1 cellular context compared by ENCODE assay signal in genomic region chr2:178522950-178523595, GRCh38.
A peak's percentile ranks its signal among the peaks of the same experiment; 100 is the strongest.
TF ChIP-seq lines count a peak whose summit lies in the region.

No MANE protein-coding gene starts in this region.

TF ChIP-seq in K562, 482 proteins besides CTCF, POLR2A, EP300 and RAD21 (continued from another document and continues in another):
- no peak for TF ChIP-seq CBX8 (IDR thresholded peaks at IDR 0.05; ENCODE audit: borderline replicate concordance, extremely low read depth, low read depth, low read length, poor library complexity, severe bottlenecking)
- no peak for TF ChIP-seq MTA2 (IDR thresholded peaks at IDR 0.05; ENCODE audit: low read depth)
- TF ChIP-seq JUN (IDR thresholded peaks at IDR 0.05; ENCODE audit: borderline replicate concordance, low read depth, low read length), result peak; percentile 83
- TF ChIP-seq JUN (CRISPR knock-in tag; IDR thresholded peaks at IDR 0.05; ENCODE audit: borderline replicate concordance), result no peak; the same call in 1 of the 2 replicates
- no peak for TF ChIP-seq RBM14 (IDR thresholded peaks at IDR 0.05; ENCODE audit: borderline replicate concordance, insufficient read depth, low read depth, low read length)
- no peak for TF ChIP-seq PHF21A (IDR thresholded peaks at IDR 0.05; ENCODE audit: borderline replicate concordance, low read depth)
- TF ChIP-seq HDAC1 (IDR thresholded peaks at IDR 0.05), result peak in 1 of 2 experiments; percentile 55; a peak in 2 of 4 replicates
- no peak for TF ChIP-seq HDAC6 (IDR thresholded peaks at IDR 0.05; ENCODE audit: low read depth, low read length)
- TF ChIP-seq POLR2AphosphoS2 (IDR thresholded peaks at IDR 0.05; ENCODE audit: low read length), result peak; percentile 85; the same call in 1 of the 2 replicates
- 0 out of 2 replicates have a peak, but pooled peaks have one; percentile 27 for TF ChIP-seq GMEB1 (CRISPR knock-in tag; IDR thresholded peaks at IDR 0.05)
- peak; percentile 81 for TF ChIP-seq ELF1 (tag; IDR thresholded peaks at IDR 0.05)
- TF ChIP-seq GABPB1 (CRISPR knock-in tag; IDR thresholded peaks at IDR 0.05), result peak; percentile 93
- TF ChIP-seq RUNX1 (IDR thresholded peaks at IDR 0.05; ENCODE audit: low read depth), result no peak
- TF ChIP-seq PHTF2 (CRISPR knock-in tag; IDR thresholded peaks at IDR 0.05), result no peak
- TF ChIP-seq MCM3 (IDR thresholded peaks at IDR 0.05), result no peak
- TF ChIP-seq HNRNPH1 (optimal IDR thresholded peaks at IDR 0.05; ENCODE audit: low read depth, low read length), result no peak
- no peak for TF ChIP-seq ZNF584 (CRISPR knock-in tag; IDR thresholded peaks at IDR 0.05; ENCODE audit: low read depth)
- no peak for TF ChIP-seq FOXA1 (IDR thresholded peaks at IDR 0.05; ENCODE audit: borderline replicate concordance)
- TF ChIP-seq, protein P1, sequence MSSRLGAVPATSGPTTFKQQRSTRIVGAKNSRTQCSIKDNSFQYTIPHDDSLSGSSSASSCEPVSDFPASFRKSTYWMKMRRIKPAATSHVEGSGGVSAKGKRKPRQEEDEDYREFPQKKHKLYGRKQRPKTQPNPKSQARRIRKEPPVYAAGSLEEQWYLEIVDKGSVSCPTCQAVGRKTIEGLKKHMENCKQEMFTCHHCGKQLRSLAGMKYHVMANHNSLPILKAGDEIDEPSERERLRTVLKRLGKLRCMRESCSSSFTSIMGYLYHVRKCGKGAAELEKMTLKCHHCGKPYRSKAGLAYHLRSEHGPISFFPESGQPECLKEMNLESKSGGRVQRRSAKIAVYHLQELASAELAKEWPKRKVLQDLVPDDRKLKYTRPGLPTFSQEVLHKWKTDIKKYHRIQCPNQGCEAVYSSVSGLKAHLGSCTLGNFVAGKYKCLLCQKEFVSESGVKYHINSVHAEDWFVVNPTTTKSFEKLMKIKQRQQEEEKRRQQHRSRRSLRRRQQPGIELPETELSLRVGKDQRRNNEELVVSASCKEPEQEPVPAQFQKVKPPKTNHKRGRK (tag; IDR thresholded peaks at IDR 0.05), result no peak
- TF ChIP-seq, protein P2, sequence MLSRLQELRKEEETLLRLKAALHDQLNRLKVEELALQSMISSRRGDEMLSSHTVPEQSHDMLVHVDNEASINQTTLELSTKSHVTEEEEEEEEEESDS (CRISPR knock-in tag; IDR thresholded peaks at IDR 0.05), result no peak
- TF ChIP-seq ZNF277 (CRISPR knock-in tag; IDR thresholded peaks at IDR 0.05; ENCODE audit: borderline replicate concordance), result no peak
- peak; percentile 99 for TF ChIP-seq CREM (IDR thresholded peaks at IDR 0.05; ENCODE audit: low read depth)
- TF ChIP-seq CCAR2 (IDR thresholded peaks at IDR 0.05; ENCODE audit: low read depth, low read length), result no peak
- peak; percentile 67 for TF ChIP-seq TOE1 (IDR thresholded peaks at IDR 0.05; ENCODE audit: borderline replicate concordance)
- 0 out of 2 replicates have a peak, but pooled peaks have one; percentile 13 for TF ChIP-seq TOE1 (CRISPR knock-in tag; IDR thresholded peaks at IDR 0.05; ENCODE audit: borderline replicate concordance, low read depth)
- TF ChIP-seq ZBTB7A (IDR thresholded peaks at IDR 0.05; ENCODE audit: borderline replicate concordance, control insufficient read depth, low read depth, low read length), result peak; percentile 99
- no peak for TF ChIP-seq XRCC4 (IDR thresholded peaks at IDR 0.05; ENCODE audit: extremely low read depth, insufficient read depth, insufficient read length)
- no peak for TF ChIP-seq KHSRP (IDR thresholded peaks at IDR 0.05)
- TF ChIP-seq HIVEP1 (CRISPR knock-in tag; IDR thresholded peaks at IDR 0.05), result no peak
- TF ChIP-seq EHMT2 (IDR thresholded peaks at IDR 0.05), result peak; percentile 96
- peak; percentile 75 for TF ChIP-seq RBBP5 (IDR thresholded peaks at IDR 0.05; ENCODE audit: borderline replicate concordance, insufficient read depth, low read length, poor library complexity, severe bottlenecking)
- no peak for TF ChIP-seq MTF1 (CRISPR knock-in tag; IDR thresholded peaks at IDR 0.05; ENCODE audit: borderline replicate concordance)
- no peak for TF ChIP-seq RAD51 (IDR thresholded peaks at IDR 0.05; ENCODE audit: borderline replicate concordance, low read depth)
- TF ChIP-seq CBX1 (IDR thresholded peaks at IDR 0.05; ENCODE audit: low read depth), result peak; percentile 97
- no peak for TF ChIP-seq RNF219 (CRISPR knock-in tag; IDR thresholded peaks at IDR 0.05)
- TF ChIP-seq ZBTB26 (CRISPR knock-in tag; IDR thresholded peaks at IDR 0.05), result 0 out of 2 replicates have a peak, but pooled peaks have one; percentile 39
- TF ChIP-seq MAX (CRISPR knock-in tag; IDR thresholded peaks at IDR 0.05), result peak; percentile 58
- no peak for TF ChIP-seq MIER1 (IDR thresholded peaks at IDR 0.05; ENCODE audit: low read depth)
- TF ChIP-seq ZNF133 (CRISPR knock-in tag; IDR thresholded peaks at IDR 0.05), result no peak
- TF ChIP-seq ASH1L (IDR thresholded peaks at IDR 0.05; ENCODE audit: borderline replicate concordance, low read depth, partially characterized antibody), result no peak
- TF ChIP-seq TAL1 (IDR thresholded peaks at IDR 0.05), result no peak
- TF ChIP-seq, protein P3, sequence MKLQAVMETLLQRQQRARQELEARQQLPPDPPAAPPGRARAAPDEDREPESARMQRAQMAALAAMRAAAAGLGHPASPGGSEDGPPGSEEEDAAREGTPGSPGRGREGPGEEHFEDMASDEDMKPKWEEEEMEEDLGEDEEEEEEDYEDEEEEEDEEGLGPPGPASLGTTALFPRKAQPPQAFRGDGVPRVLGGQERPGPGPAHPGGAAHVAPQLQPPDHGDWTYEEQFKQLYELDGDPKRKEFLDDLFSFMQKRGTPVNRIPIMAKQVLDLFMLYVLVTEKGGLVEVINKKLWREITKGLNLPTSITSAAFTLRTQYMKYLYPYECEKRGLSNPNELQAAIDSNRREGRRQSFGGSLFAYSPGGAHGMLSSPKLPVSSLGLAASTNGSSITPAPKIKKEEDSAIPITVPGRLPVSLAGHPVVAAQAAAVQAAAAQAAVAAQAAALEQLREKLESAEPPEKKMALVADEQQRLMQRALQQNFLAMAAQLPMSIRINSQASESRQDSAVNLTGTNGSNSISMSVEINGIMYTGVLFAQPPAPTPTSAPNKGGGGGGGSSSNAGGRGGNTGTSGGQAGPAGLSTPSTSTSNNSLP (IDR thresholded peaks at IDR 0.05; ENCODE audit: borderline replicate concordance, low read depth, low read length), result 0 out of 2 replicates have a peak, but pooled peaks have one; percentile 7
- no peak for TF ChIP-seq PPARD (CRISPR knock-in tag; IDR thresholded peaks at IDR 0.05)
- no peak for TF ChIP-seq NFIX (CRISPR knock-in tag; IDR thresholded peaks at IDR 0.05; ENCODE audit: low read depth)
- no peak for TF ChIP-seq HSF4 (CRISPR knock-in tag; IDR thresholded peaks at IDR 0.05; ENCODE audit: borderline replicate concordance)
- 0 out of 2 replicates have a peak, but pooled peaks have one; percentile 19 for TF ChIP-seq DPF2 (IDR thresholded peaks at IDR 0.05)
- TF ChIP-seq CEBPG (CRISPR knock-in tag; IDR thresholded peaks at IDR 0.05), result peak; percentile 74
- peak; percentile 62 to 80 for TF ChIP-seq CEBPG (tag; conservative IDR thresholded peaks at IDR 0.05 in 1 of 2, IDR thresholded peaks at IDR 0.05 in 1 of 2)
- TF ChIP-seq ZFX (CRISPR knock-in tag; IDR thresholded peaks at IDR 0.05), result peak; percentile 90
- peak; percentile 47 for TF ChIP-seq SP2 (IDR thresholded peaks at IDR 0.05; ENCODE audit: extremely low read depth, low read depth, low read length, poor library complexity, severe bottlenecking)
- peak; percentile 72 for TF ChIP-seq C11orf30 (IDR thresholded peaks at IDR 0.05; ENCODE audit: low read depth)
- TF ChIP-seq NBN (IDR thresholded peaks at IDR 0.05; ENCODE audit: low read depth), result no peak
- TF ChIP-seq GTF3C2 (IDR thresholded peaks at IDR 0.05; ENCODE audit: borderline replicate concordance, extremely low read depth, insufficient read length), result no peak
- TF ChIP-seq KDM1A (IDR thresholded peaks at IDR 0.05), result no peak
- no peak for TF ChIP-seq ZNF354B (CRISPR knock-in tag; IDR thresholded peaks at IDR 0.05)
- peak; percentile 81 for TF ChIP-seq HNRNPLL (IDR thresholded peaks at IDR 0.05; ENCODE audit: low read depth, low read length, poor library complexity, severe bottlenecking)
- TF ChIP-seq NFE2L1 (tag; IDR thresholded peaks at IDR 0.05; ENCODE audit: borderline replicate concordance, low read depth), result no peak
- TF ChIP-seq HOXB6 (CRISPR knock-in tag; IDR thresholded peaks at IDR 0.05; ENCODE audit: borderline replicate concordance), result no peak
- peak; percentile 42; the same call in 1 of the 2 replicates for TF ChIP-seq MTA1 (IDR thresholded peaks at IDR 0.05; ENCODE audit: borderline replicate concordance)
- TF ChIP-seq ZNF561 (CRISPR knock-in tag; conservative IDR thresholded peaks at IDR 0.05), result no peak
- TF ChIP-seq, protein P4, sequence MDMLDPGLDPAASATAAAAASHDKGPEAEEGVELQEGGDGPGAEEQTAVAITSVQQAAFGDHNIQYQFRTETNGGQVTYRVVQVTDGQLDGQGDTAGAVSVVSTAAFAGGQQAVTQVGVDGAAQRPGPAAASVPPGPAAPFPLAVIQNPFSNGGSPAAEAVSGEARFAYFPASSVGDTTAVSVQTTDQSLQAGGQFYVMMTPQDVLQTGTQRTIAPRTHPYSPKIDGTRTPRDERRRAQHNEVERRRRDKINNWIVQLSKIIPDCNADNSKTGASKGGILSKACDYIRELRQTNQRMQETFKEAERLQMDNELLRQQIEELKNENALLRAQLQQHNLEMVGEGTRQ (CRISPR knock-in tag; IDR thresholded peaks at IDR 0.05), result no peak
- TF ChIP-seq ZNF146 (CRISPR knock-in tag; IDR thresholded peaks at IDR 0.05; ENCODE audit: unreplicated experiment), result no peak
